Comparison of ENCODE assay signal across 8 cellular contexts in the genomic region with DNA sequence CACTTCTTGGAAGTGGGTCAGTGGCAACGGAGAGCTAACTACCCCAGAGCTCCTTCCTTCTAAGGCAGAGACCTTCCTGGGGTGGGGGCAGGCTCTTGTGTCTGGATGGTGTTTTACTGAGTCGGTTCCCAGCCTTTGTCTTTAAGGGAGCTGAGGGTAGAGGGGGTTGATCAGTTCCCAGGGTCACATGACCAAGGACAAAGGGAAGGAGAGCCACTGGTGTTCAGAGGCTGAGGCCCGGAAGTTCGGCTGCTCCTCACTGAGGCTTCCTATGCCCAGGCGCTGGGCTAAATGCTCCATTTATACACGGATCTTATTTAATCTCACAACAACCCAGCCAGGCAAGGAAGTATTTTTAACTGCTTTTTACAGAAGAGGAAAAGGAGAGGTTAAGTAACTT. TPM values are rescaled to one million over a fixed set of nuclear protein-coding genes. Genes with fewer than 3 reads are reported as not detected.
DNase-seq lines count a peak whose midpoint lies in the region; ATAC-seq and TF ChIP-seq lines count a peak whose summit lies in the region.

No MANE protein-coding gene starts in this region.

- peaks cover 18% of the 10 kb centered on the region for H3K27me3 Mint-ChIP-seq in activated naive CD8-positive, alpha-beta T cell

- no peaks in the 10 kb centered on the region for H3K4me1 ChIP-seq in right cardiac atrium (ENCODE audit: control insufficient read depth, insufficient read depth, low read length)
- peaks cover 6% of the 10 kb centered on the region for H3K4me1 ChIP-seq in A673 (ENCODE audit: insufficient read depth, low read length, poor library complexity, severe bottlenecking)

- POLR2A ChIA-PET in A673 (lab: Charles Lee; ENCODE audit: low non-redundant PET), result no interaction called here

- H3K9me3 ChIP-seq in right cardiac atrium (ENCODE audit: control insufficient read depth, low read length) (no peaks in the 10 kb centered on the region), A673 (ENCODE audit: low read depth, low read length, poor library complexity, severe bottlenecking) (no peaks in the 10 kb centered on the region)

- H3K27ac Mint-ChIP-seq in activated naive CD8-positive, alpha-beta T cell, result no peak overlapping the region

- BruUV-seq in A673 (replicated peaks; lab: Mats Ljungman, UMichigan), result no TSS peak

- H3K9me3 Mint-ChIP-seq in activated naive CD8-positive, alpha-beta T cell (ENCODE audit: low read depth), result no peaks in the 10 kb centered on the region

- peaks cover 7% of the 10 kb centered on the region for H3K4me1 Mint-ChIP-seq in activated naive CD8-positive, alpha-beta T cell (ENCODE audit: low read depth)

- 38% methylated on average over 6 of the region's 6 CpGs for WGBS in right cardiac atrium

- peak overlapping the region; percentile 75 for H3K4me3 Mint-ChIP-seq in activated naive CD8-positive, alpha-beta T cell

- H3K27ac ChIP-seq in right cardiac atrium (ENCODE audit: low read length) (peak overlapping the region; percentile 43), A673 (ENCODE audit: low read depth, low read length, poor library complexity, severe bottlenecking) (no peak overlapping the region)

- H3K4me3 ChIP-seq in right cardiac atrium (ENCODE audit: low read length) (peak overlapping the region; percentile 41), A673 (ENCODE audit: low read depth, low read length, poor library complexity, severe bottlenecking) (no peak overlapping the region)

- DNase-seq in EH (ENCODE audit: low read depth), result peak; percentile 53
- peak; percentile 61 to 83 (median 79) for DNase-seq in right cardiac atrium
- peak in 7 of 10 donors; percentile 49 to 90 (median 60) for DNase-seq in posterior cingulate gyrus
- no peak for DNase-seq in A673 (ENCODE audit: low spot score)
- no peak for DNase-seq in NCI-H146 (lab: John Stamatoyannopoulos, UW)

- H3K27me3 ChIP-seq in right cardiac atrium (ENCODE audit: control insufficient read depth, insufficient read depth) (no peaks in the 10 kb centered on the region), A673 (replicated peaks; ENCODE audit: insufficient read depth, low read depth, low read length, poor library complexity) (no peaks in the 10 kb centered on the region)

- H3K36me3 Mint-ChIP-seq in activated naive CD8-positive, alpha-beta T cell, result peaks cover 4% of the 10 kb centered on the region

- peaks cover 14% of the 10 kb centered on the region for H3K36me3 ChIP-seq in A673 (ENCODE audit: insufficient read depth, low read length, poor library complexity, severe bottlenecking)

- intact Hi-C loops in right cardiac atrium (cut with DNase I) (loop anchor here in 1 of 4 donors (10.0 kb wide), 1 partner anchor 132 kb away; a partner anchor contains a TSS), posterior cingulate gyrus (cut with DNase I) (loop anchor here (1.0 kb wide), 1 partner anchor 131 kb away; no protein-coding TSS in a partner anchor), A673 (cut with micrococcal nuclease; ENCODE audit: unreplicated experiment) (no loop called here)

- CTCF ChIA-PET in A673 (lab: Charles Lee), result no interaction called here

- TF ChIP-seq CTCF in A673 (conservative IDR thresholded peaks at IDR 0.05; ENCODE audit: low read depth, low read length), result no peak

- ATAC-seq in right cardiac atrium, result peak; percentile 71 to 81
- no peak for ATAC-seq in esophagus mucosa
- ATAC-seq in GM18861 (IDR thresholded peaks at IDR 0.05; ENCODE audit: unreplicated experiment), result no peak

RNA-seq across cellular contexts. Expression of a gene that starts 21.0 kb away (rescaled TPM):
- total RNA-seq in right cardiac atrium (1 to 10 TPM; 1.3 to 3.4 (median 2.9) TPM), A673 (2021) (15.6 and 19.4 TPM in 2 replicates), esophagus mucosa (44.7 TPM)
- 0.52 TPM for polyA plus RNA-seq in right cardiac atrium

Comparison
In these comparisons a context has a peak if more than half of its experiments do, and no peak if none do; other contexts are left out.
1. DNase-seq: peak in EH (single experiment), right cardiac atrium (3 of 3) and posterior cingulate gyrus (7 of 10); none in A673 (single experiment) and NCI-H146 (single experiment).
2. ATAC-seq: peak in right cardiac atrium (2 of 2); none in esophagus mucosa (single experiment) and GM18861 (single experiment).